ENCODE assay signal across 8 cellular contexts in genomic region chr15:63195257-63196023, GRCh38. TPM values are rescaled to one million over a fixed set of nuclear protein-coding genes. Genes with fewer than 3 reads are reported as not detected.
DNase-seq lines count a peak whose midpoint lies in the region; ATAC-seq, FAIRE-seq and TF ChIP-seq lines count a peak whose summit lies in the region.

No MANE protein-coding gene starts in this region.

- H4K20me1 ChIP-seq in DOHH2 (ENCODE audit: control insufficient read depth, insufficient read depth, low read depth, low read length): no peaks in the 10 kb centered on the region

- H3K4me3 ChIP-seq in DOHH2 (ENCODE audit: low read length) (no peak overlapping the region; the same call in 1 of the 2 replicates), lower lobe of right lung (no peak overlapping the region), kidney (ENCODE audit: low read length in 2 of 2) (no peak overlapping the region)

- no peak overlapping the region for H3K27ac ChIP-seq in DOHH2 (ENCODE audit: low read depth, low read length)
- peak overlapping the region; percentile 89 for H3K27ac ChIP-seq in VCaP
- peak overlapping the region; percentile 58 for H3K27ac ChIP-seq in lower lobe of right lung
- H3K27ac ChIP-seq in kidney (ENCODE audit: low read depth in 2 of 2, low read length in 2 of 2): no peak overlapping the region

- peak; percentile 34 for DNase-seq in Ammon's horn (ENCODE audit: low spot score)
- DNase-seq in lower lobe of right lung: no peak
- no peak for DNase-seq in cerebellar cortex (ENCODE audit: low spot score)
- no peak for DNase-seq in ureter (ENCODE audit: low spot score)
- no peak for DNase-seq in kidney

- no peak for TF ChIP-seq CTCF in DOHH2 (IDR thresholded peaks at IDR 0.05; ENCODE audit: low read depth, low read length, poor library complexity, severe bottlenecking)
- no peak for TF ChIP-seq CTCF in VCaP (conservative IDR thresholded peaks at IDR 0.05)
- no peak for TF ChIP-seq CTCF in lower lobe of right lung (IDR thresholded peaks at IDR 0.05)
- no peak for TF ChIP-seq CTCF in kidney (IDR thresholded peaks at IDR 0.05; ENCODE audit: borderline replicate concordance, extremely low read depth, insufficient read depth)

- intact Hi-C loops in lower lobe of right lung (cut with DNase I) (no loop called here), kidney (cut with DNase I) (loop anchor here (10.0 kb wide), 1 partner anchor 69 kb away; no protein-coding TSS in a partner anchor)

- H3K4me2 ChIP-seq in DOHH2 (ENCODE audit: low read length): peak overlapping the region; percentile 94

- peaks cover 16% of the 10 kb centered on the region for H3F3A ChIP-seq in DOHH2 (ENCODE audit: control insufficient read depth, insufficient read depth)

- no peaks in the 10 kb centered on the region for H3K9me2 ChIP-seq in DOHH2 (replicated peaks; ENCODE audit: control insufficient read depth, low read length)

- ATAC-seq in lower lobe of right lung (no peak), GM21390 (IDR thresholded peaks at IDR 0.05; ENCODE audit: unreplicated experiment) (no peak)

- H3K4me1 ChIP-seq in DOHH2 (ENCODE audit: control insufficient read depth, low read length) (peaks cover 60% of the 10 kb centered on the region), lower lobe of right lung (peaks cover 91% of the 10 kb centered on the region), kidney (ENCODE audit: control insufficient read depth in 1 of 2, insufficient read depth in 1 of 2, low read depth in 1 of 2, low read length in 2 of 2) (peaks cover 6 to 7% of the 10 kb centered on the region in 2 donors)

- no peak for FAIRE-seq in kidney (lab: Jason Lieb, UNC)

- H3K27me3 ChIP-seq in DOHH2 (ENCODE audit: control insufficient read depth, low read length) (no peaks in the 10 kb centered on the region), lower lobe of right lung (ENCODE audit: low read depth) (no peaks in the 10 kb centered on the region)

- H3K36me3 ChIP-seq in DOHH2 (ENCODE audit: control insufficient read depth, low read length): peaks cover 12% of the 10 kb centered on the region
- H3K36me3 ChIP-seq in lower lobe of right lung: no peaks in the 10 kb centered on the region
- H3K36me3 ChIP-seq in kidney (ENCODE audit: control insufficient read depth in 1 of 2, insufficient read depth in 2 of 2, low read length in 2 of 2): no peaks in the 10 kb centered on the region

- H3K9ac ChIP-seq in kidney (ENCODE audit: low read length in 2 of 2): no peak overlapping the region

- peaks cover 96% of the 10 kb centered on the region for H3K79me2 ChIP-seq in DOHH2 (ENCODE audit: control insufficient read depth, low read length)

- H3K9me3 ChIP-seq in DOHH2 (ENCODE audit: control insufficient read depth, insufficient read depth, low read length): no peaks in the 10 kb centered on the region
- H3K9me3 ChIP-seq in lower lobe of right lung: no peaks in the 10 kb centered on the region
- H3K9me3 ChIP-seq in kidney (ENCODE audit: control insufficient read depth in 1 of 2, low read length in 2 of 2): no peaks in the 10 kb centered on the region

RNA-seq across cellular contexts. Expression of gene RAB8B, which starts 6.0 kb away (rescaled TPM):
- total RNA-seq in lower lobe of right lung (72.7 TPM), ureter (54.1 TPM), kidney (33.6 TPM)
- polyA plus RNA-seq in kidney (ENCODE audit: insufficient read depth, low read depth, low replicate concordance): 7.1 TPM

RNA-seq across cellular contexts. Expression of gene RPS27L, which starts 38.2 kb away (rescaled TPM):
- 184 TPM for total RNA-seq in lower lobe of right lung
- 111 TPM for total RNA-seq in ureter
- 120 TPM for total RNA-seq in kidney
- 372 TPM for polyA plus RNA-seq in kidney (ENCODE audit: insufficient read depth, low read depth, low replicate concordance)

Comparison
In these comparisons a context has a peak if more than half of its experiments do, and no peak if none do; other contexts are left out.
1. H3K27ac ChIP-seq: peak in VCaP (single experiment) and lower lobe of right lung (single experiment); none in DOHH2 (single experiment) and kidney (0 of 2).